ENCODE assay signal across 21 cellular contexts in the genomic region with DNA sequence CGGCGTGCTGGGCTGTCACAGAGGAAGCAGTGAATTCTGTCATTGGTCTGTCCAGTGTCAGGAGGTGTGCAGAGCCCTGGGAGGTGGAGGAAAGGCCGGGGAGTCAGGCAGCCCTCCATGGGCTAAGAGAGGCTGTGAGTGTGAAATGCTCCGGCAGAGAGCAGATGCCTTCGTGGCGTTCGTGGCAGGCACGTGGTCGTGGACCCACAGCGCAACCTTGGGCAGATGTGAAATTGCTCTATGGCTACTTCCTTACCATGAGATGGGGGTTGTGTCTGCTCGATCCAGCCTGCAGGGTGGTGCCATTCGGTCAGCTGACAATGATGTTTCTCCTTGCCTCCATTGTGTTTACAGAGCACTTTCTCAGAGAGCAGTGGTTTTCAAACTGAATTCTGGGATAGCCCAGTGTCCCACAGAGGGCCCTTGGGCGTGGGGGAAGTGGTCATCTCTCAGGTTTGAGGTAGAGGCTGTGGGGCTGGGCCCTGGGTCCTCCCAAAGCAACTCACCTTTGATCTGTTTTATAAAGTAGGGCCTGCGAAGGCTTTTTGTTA. TPM values are rescaled to one million over a fixed set of nuclear protein-coding genes. Genes with fewer than 3 reads are reported as not detected.
DNase-seq lines count a peak whose midpoint lies in the region; ATAC-seq, FAIRE-seq and TF ChIP-seq lines count a peak whose summit lies in the region.
"Had no signal": no experiment of that assay in that cellular context is flagged by ENCODE, and none has a peak within 500 bp of the region (broad histone marks: within the 10 kb centered on the region; RNA-seq: fewer than 3 reads in every experiment).

No MANE protein-coding gene starts in this region.

- TF ChIP-seq POLR2A in upper lobe of left lung (IDR thresholded peaks at IDR 0.05): no peak

- peaks cover 0 to 8% (median 7%) of the 10 kb centered on the region in 4 donors for H3K4me1 ChIP-seq in upper lobe of left lung
- H3K4me1 ChIP-seq: testis had no signal

- no peaks in the 10 kb centered on the region for H3K27me3 Mint-ChIP-seq in T-cell
- H3K27me3 Mint-ChIP-seq in immature natural killer cell (ENCODE audit: low read depth in 3 of 3): peaks cover 0 to 13% (median 8%) of the 10 kb centered on the region in 3 donors

- no peak for FAIRE-seq in GM19239 (lab: Jason Lieb, UNC)
- FAIRE-seq: HTR-8/SVneo had no signal

- intact Hi-C loops in Right ventricle myocardium superior (cut with DNase I) (no loop called here), left ventricle myocardium superior (cut with micrococcal nuclease) (no loop called here)

- POLR2A ChIA-PET in T-cell (lab: Charles Lee): no interaction called here

- H3K9me3 ChIP-seq in upper lobe of left lung: no peaks in the 10 kb centered on the region
- H3K9me3 ChIP-seq: testis had no signal

- H3K9me3 Mint-ChIP-seq in T-cell: no peaks in the 10 kb centered on the region
- no peaks in the 10 kb centered on the region for H3K9me3 Mint-ChIP-seq in immature natural killer cell
- H3K9me3 Mint-ChIP-seq: nephron had no signal

- H3K4me1 Mint-ChIP-seq in T-cell (peaks cover 9 to 32% (median 15%) of the 10 kb centered on the region in 3 donors), immature natural killer cell (peaks cover 41 to 43% of the 10 kb centered on the region in 2 donors)

- H3K27ac Mint-ChIP-seq in T-cell: peak overlapping the region; percentile 18 to 75
- H3K27ac Mint-ChIP-seq in immature natural killer cell: peak overlapping the region; percentile 79 to 93 (median 88)
- H3K27ac Mint-ChIP-seq: nephron, progenitor cell of endocrine pancreas had no signal

- H3K36me3 Mint-ChIP-seq in T-cell: peaks cover 38% of the 10 kb centered on the region
- H3K36me3 Mint-ChIP-seq in immature natural killer cell: peaks cover 6 to 33% (median 19%) of the 10 kb centered on the region in 3 donors

- TF ChIP-seq EP300 in upper lobe of left lung (IDR thresholded peaks at IDR 0.05): no peak

- ATAC-seq in Right ventricle myocardium superior (ENCODE audit: poor library complexity): peak; percentile 14
- ATAC-seq in left ventricle myocardium superior: no peak
- ATAC-seq in T-cell (replicated peaks in 1 of 4): no peak
- peak in 1 of 2 donors; percentile 20 for ATAC-seq in upper lobe of left lung (ENCODE audit: low FRiP score in 2 of 2)
- ATAC-seq in HG02610 (IDR thresholded peaks at IDR 0.05; ENCODE audit: unreplicated experiment): no peak

- CTCF ChIA-PET in T-cell (lab: Charles Lee): no interaction called here

- TF ChIP-seq CTCF in upper lobe of left lung (IDR thresholded peaks at IDR 0.05): no peak

- H3K4me3 ChIP-seq in upper lobe of left lung: no peak overlapping the region
- H3K4me3 ChIP-seq: skin epidermis, testis had no signal

- peak overlapping the region in 3 of 4 donors; percentile 1 to 53 (median 39) for H3K27ac ChIP-seq in upper lobe of left lung
- H3K27ac ChIP-seq: skin epidermis, testis had no signal

- no peaks in the 10 kb centered on the region for H3K27me3 ChIP-seq in upper lobe of left lung
- H3K27me3 ChIP-seq: testis had no signal

- DNase-seq in Right ventricle myocardium superior (no peak), left ventricle myocardium superior (no peak), T-cell (no peak), immature natural killer cell (no peak), upper lobe of left lung (no peak), NOMO-1 treated with DMSO at 0.1 percent for 48 hours (lab: John Stamatoyannopoulos, UW; ENCODE audit: unreplicated experiment) (no peak), GM19239 (ENCODE audit: insufficient read length, low spot score) (no peak)
- DNase-seq: amygdala, erythroblast, foreskin melanocyte, kidney glomerular epithelial cell, mesendoderm, NCI-H1436 treated with DMSO at 0.1 percent for 48 hours, NCI-H2171, NCI-H526 treated with DMSO at 0.1 percent for 48 hours, testis had no signal

- 84 to 89% methylated on average over 11 to 14 of the region's 14 CpGs for WGBS in upper lobe of left lung, 2 donors

- peaks cover 25 to 77% (median 37%) of the 10 kb centered on the region in 4 donors for H3K36me3 ChIP-seq in upper lobe of left lung

- H3K4me3 Mint-ChIP-seq in T-cell (no peak overlapping the region), immature natural killer cell (no peak overlapping the region)
- H3K4me3 Mint-ChIP-seq: nephron had no signal

RNA-seq across cellular contexts. Expression of gene TNFRSF1B, which starts 27.9 kb away (rescaled TPM):
- total RNA-seq in Right ventricle myocardium superior (13.7 TPM), left ventricle myocardium superior (13.0 TPM), T-cell (100 to 1,000 TPM in 2 of 5 donors, 10 to 100 TPM in 3; 55.0 to 130 (median 99.6) TPM), upper lobe of left lung (100 to 1,000 TPM in 1 of 6 donors, 10 to 100 TPM in 5; 28.3 to 113 (median 58.5) TPM)
- polyA plus RNA-seq in immature natural killer cell: 100 to 1,000 TPM; 162 to 269 (median 165) TPM
- total RNA-seq: progenitor cell of endocrine pancreas had no signal

RNA-seq across cellular contexts. Expression of gene VPS13D, which starts 35.1 kb away (rescaled TPM):
- total RNA-seq in Right ventricle myocardium superior (63.3 TPM), left ventricle myocardium superior (112 TPM), T-cell (10 to 100 TPM; 73.5 to 85.9 (median 75.8) TPM), upper lobe of left lung (100 to 1,000 TPM in 2 of 6 donors, 10 to 100 TPM in 4; 54.9 to 181 (median 87.9) TPM)
- polyA plus RNA-seq in immature natural killer cell: 1 to 10 TPM; 4.2 to 9.9 (median 6.6) TPM
